Comparison of ENCODE assay signal across 13 cellular contexts in the genomic region with DNA sequence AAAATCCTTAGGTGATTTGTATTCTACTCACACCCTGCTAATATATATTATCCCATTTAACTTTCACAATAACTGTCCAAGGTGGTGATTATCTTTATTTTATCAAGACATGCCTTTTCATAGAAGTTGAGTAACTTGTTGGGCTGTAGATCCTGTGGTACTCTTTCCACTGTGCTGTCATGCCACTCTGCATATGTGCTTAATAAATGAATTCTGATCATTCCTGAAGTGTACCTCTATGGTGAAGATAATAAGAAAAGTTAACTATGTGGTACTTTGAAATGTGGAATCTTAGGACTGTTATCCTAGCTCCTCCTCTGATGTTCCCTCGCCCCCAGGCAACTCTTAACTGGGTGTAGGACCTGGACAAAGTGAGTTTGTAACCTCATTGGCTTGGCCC. TPM values are rescaled to one million over a fixed set of nuclear protein-coding genes. Genes with fewer than 3 reads are reported as not detected.
DNase-seq lines count a peak whose midpoint lies in the region; ATAC-seq and TF ChIP-seq lines count a peak whose summit lies in the region.
"Had no signal": no experiment of that assay in that cellular context is flagged by ENCODE, and none has a peak within 500 bp of the region (broad histone marks: within the 10 kb centered on the region; RNA-seq: fewer than 3 reads in every experiment).

No MANE protein-coding gene starts in this region.

- DNase-seq in activated CD4-positive, alpha-beta T cell treated with anti-CD3 and anti-CD28 coated beads for 36 hours, result no peak
- DNase-seq in activated CD4-positive, alpha-beta T cell treated with anti-CD3 and anti-CD28 coated beads, Interleukin-2, amount 50 U/mL, for 48 hours, result no peak
- DNase-seq in RWPE2 (ENCODE audit: low spot score) (no peak), endothelial cell (ENCODE audit: low spot score) (no peak), occipital lobe (lab: John Stamatoyannopoulos, UW) (no peak), medulla oblongata (ENCODE audit: extremely low spot score) (no peak), epidermal melanocyte (ENCODE audit: insufficient read length, low spot score) (no peak)
- no peak for DNase-seq in stimulated activated effector memory CD8-positive, alpha-beta T cell treated with anti-CD3 and anti-CD28 coated beads, Interleukin-12 subunit alpha, Interleukin-12 subunit beta, amount 100 ng/mL, for 72 hours (ENCODE audit: low spot score in 2 of 2)
- DNase-seq: activated CD4-positive, CD25-positive, alpha-beta regulatory T cell treated with anti-CD3 and anti-CD28 coated beads, Interleukin-2, amount 50 U/mL, for 72 hours; islet precursor cell; ovary had no signal

- CTCF ChIA-PET in activated CD4-positive, alpha-beta T cell treated with anti-CD3 and anti-CD28 coated beads for 36 hours (lab: Charles Lee), result interaction anchor here (1.0 to 2.3 kb wide), 4 partner anchors 10 to 87 kb away, joined by 3 to 9 read pairs (median 4); no protein-coding TSS in a partner anchor

- H3K27me3 Mint-ChIP-seq in activated CD4-positive, alpha-beta T cell treated with anti-CD3 and anti-CD28 coated beads for 36 hours, result no peaks in the 10 kb centered on the region
- peaks cover 7% of the 10 kb centered on the region for H3K27me3 Mint-ChIP-seq in endothelial cell (ENCODE audit: unreplicated experiment)

- H3K27me3 ChIP-seq in RWPE2 (ENCODE audit: insufficient read depth, poor library complexity, severe bottlenecking), result no peaks in the 10 kb centered on the region
- H3K27me3 ChIP-seq: ovary, tibial nerve had no signal

- peaks cover 32% of the 10 kb centered on the region for H3K36me3 ChIP-seq in RWPE2 (ENCODE audit: low read depth)
- H3K36me3 ChIP-seq: ovary, tibial nerve had no signal

- H3K9me3 ChIP-seq in RWPE2 (ENCODE audit: severe bottlenecking), result no peaks in the 10 kb centered on the region
- H3K9me3 ChIP-seq: ovary, tibial nerve had no signal

- H3K9me3 Mint-ChIP-seq in activated CD4-positive, alpha-beta T cell treated with anti-CD3 and anti-CD28 coated beads for 36 hours (ENCODE audit: low read depth), result no peaks in the 10 kb centered on the region
- H3K9me3 Mint-ChIP-seq in endothelial cell (ENCODE audit: unreplicated experiment), result no peaks in the 10 kb centered on the region
- no peaks in the 10 kb centered on the region for H3K9me3 Mint-ChIP-seq in stimulated activated effector memory CD8-positive, alpha-beta T cell treated with anti-CD3 and anti-CD28 coated beads, Interleukin-12 subunit alpha, Interleukin-12 subunit beta, amount 100 ng/mL, for 72 hours

- peaks cover 69% of the 10 kb centered on the region for H3K4me1 ChIP-seq in RWPE2 (ENCODE audit: insufficient read depth, poor library complexity, severe bottlenecking)

- H3K36me3 Mint-ChIP-seq in activated CD4-positive, alpha-beta T cell treated with anti-CD3 and anti-CD28 coated beads for 36 hours (ENCODE audit: low read depth), result peaks cover 7% of the 10 kb centered on the region
- peaks cover 21% of the 10 kb centered on the region for H3K36me3 Mint-ChIP-seq in endothelial cell (ENCODE audit: low read depth, unreplicated experiment)
- H3K36me3 Mint-ChIP-seq in stimulated activated effector memory CD8-positive, alpha-beta T cell treated with anti-CD3 and anti-CD28 coated beads, Interleukin-12 subunit alpha, Interleukin-12 subunit beta, amount 100 ng/mL, for 72 hours, result peaks cover 14% of the 10 kb centered on the region

- H3K27ac ChIP-seq in RWPE2 (ENCODE audit: poor library complexity, severe bottlenecking), result peak overlapping the region; percentile 54
- H3K27ac ChIP-seq: ovary had no signal

- H3K4me3 Mint-ChIP-seq in activated CD4-positive, alpha-beta T cell treated with anti-CD3 and anti-CD28 coated beads for 36 hours, result peak overlapping the region; percentile 94
- peak overlapping the region; percentile 56 for H3K4me3 Mint-ChIP-seq in endothelial cell (ENCODE audit: unreplicated experiment)
- peak overlapping the region; percentile 77 for H3K4me3 Mint-ChIP-seq in stimulated activated effector memory CD8-positive, alpha-beta T cell treated with anti-CD3 and anti-CD28 coated beads, Interleukin-12 subunit alpha, Interleukin-12 subunit beta, amount 100 ng/mL, for 72 hours

- POLR2A ChIA-PET in activated CD4-positive, alpha-beta T cell treated with anti-CD3 and anti-CD28 coated beads for 36 hours (lab: Charles Lee), result no interaction called here

- peak overlapping the region; percentile 94 for H3K27ac Mint-ChIP-seq in activated CD4-positive, alpha-beta T cell treated with anti-CD3 and anti-CD28 coated beads for 36 hours
- H3K27ac Mint-ChIP-seq in endothelial cell (ENCODE audit: unreplicated experiment), result peak overlapping the region; percentile 43
- peak overlapping the region; percentile 94 for H3K27ac Mint-ChIP-seq in stimulated activated effector memory CD8-positive, alpha-beta T cell treated with anti-CD3 and anti-CD28 coated beads, Interleukin-12 subunit alpha, Interleukin-12 subunit beta, amount 100 ng/mL, for 72 hours

- TF ChIP-seq CTCF in RWPE2 (IDR thresholded peaks at IDR 0.05; ENCODE audit: poor library complexity, severe bottlenecking) (no peak), endothelial cell (IDR thresholded peaks at IDR 0.05; ENCODE audit: unreplicated experiment) (no peak)

- H3K4me1 Mint-ChIP-seq in activated CD4-positive, alpha-beta T cell treated with anti-CD3 and anti-CD28 coated beads for 36 hours, result peaks cover 81% of the 10 kb centered on the region
- H3K4me1 Mint-ChIP-seq in endothelial cell (ENCODE audit: unreplicated experiment), result peaks cover 65% of the 10 kb centered on the region
- peaks cover 61% of the 10 kb centered on the region for H3K4me1 Mint-ChIP-seq in stimulated activated effector memory CD8-positive, alpha-beta T cell treated with anti-CD3 and anti-CD28 coated beads, Interleukin-12 subunit alpha, Interleukin-12 subunit beta, amount 100 ng/mL, for 72 hours

- no peak for ATAC-seq in activated CD4-positive, alpha-beta T cell treated with anti-CD3 and anti-CD28 coated beads for 36 hours
- no peak for ATAC-seq in RWPE2 (ENCODE audit: low read depth)
- no peak for ATAC-seq in stimulated activated effector memory CD8-positive, alpha-beta T cell treated with anti-CD3 and anti-CD28 coated beads, Interleukin-12 subunit alpha, Interleukin-12 subunit beta, amount 100 ng/mL, for 72 hours
- ATAC-seq: K562 had no signal

- intact Hi-C loops in activated CD4-positive, alpha-beta T cell treated with anti-CD3 and anti-CD28 coated beads for 36 hours (cut with DNase I, micrococcal nuclease), result no loop called here

- no peak overlapping the region for H3K4me3 ChIP-seq in RWPE2 (ENCODE audit: severe bottlenecking)
- H3K4me3 ChIP-seq: K562, ovary, tibial nerve had no signal

RNA-seq across cellular contexts. Expression of a gene that starts 5.2 kb away (rescaled TPM):
- 10 to 100 TPM; 19.5 to 22.9 TPM for total RNA-seq in activated CD4-positive, alpha-beta T cell treated with anti-CD3 and anti-CD28 coated beads for 36 hours
- total RNA-seq in endothelial cell (ENCODE audit: unreplicated experiment) (139 TPM), occipital lobe (77.5 TPM)

Comparison
In these comparisons a context has a peak if more than half of its experiments do, and no peak if none do; other contexts are left out.
1. H3K27ac Mint-ChIP-seq: peak in every context shown above with its lines; median percentile 94 in activated CD4-positive, alpha-beta T cell treated with anti-CD3 and anti-CD28 coated beads for 36 hours; 94 in stimulated activated effector memory CD8-positive, alpha-beta T cell treated with anti-CD3 and anti-CD28 coated beads, Interleukin-12 subunit alpha, Interleukin-12 subunit beta, amount 100 ng/mL, for 72 hours; 43 in endothelial cell.